In the genomic region with DNA sequence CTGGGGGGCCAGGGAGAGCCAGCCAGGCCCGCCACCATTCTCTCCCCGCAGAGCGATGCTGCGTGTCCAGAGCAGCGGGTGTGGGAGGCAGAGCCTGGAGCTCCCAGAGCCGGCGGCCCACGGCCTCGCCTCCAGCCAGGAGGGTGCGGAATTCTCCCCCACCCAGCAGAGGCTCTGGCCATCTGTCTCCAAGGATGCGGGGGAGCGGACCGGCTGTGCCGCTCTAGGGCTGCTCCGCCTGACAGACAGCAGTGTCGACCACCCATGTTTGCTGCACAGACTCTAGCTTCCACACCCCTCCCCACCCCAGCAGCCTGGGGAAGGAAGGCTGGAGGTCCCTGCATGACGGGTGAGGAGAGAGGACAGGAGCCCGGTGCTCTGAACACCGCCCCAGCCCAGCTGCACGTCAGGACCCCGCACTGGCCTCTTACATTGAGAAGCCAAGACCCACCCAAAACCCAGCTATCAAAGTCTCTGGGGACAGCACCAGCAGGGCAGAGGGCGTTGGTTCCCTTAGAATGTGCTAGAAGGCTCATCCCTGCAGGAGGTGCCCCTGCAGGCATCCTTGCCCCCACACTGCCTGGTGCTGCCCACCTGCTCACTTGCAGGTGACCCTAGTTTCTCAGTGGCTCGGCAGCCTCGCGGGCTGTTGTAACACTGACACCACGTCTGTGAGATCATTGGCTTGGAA, we compare ENCODE assay signal across 16 cellular contexts. TPM values are rescaled to one million over a fixed set of nuclear protein-coding genes. Genes with fewer than 3 reads are reported as not detected.
A peak's percentile ranks its signal among the peaks of the same experiment; 100 is the strongest.
DNase-seq lines count a peak whose midpoint lies in the region; FAIRE-seq and TF ChIP-seq lines count a peak whose summit lies in the region.
"Had no signal": no experiment of that assay in that cellular context is flagged by ENCODE, and none has a peak within 500 bp of the region (broad histone marks: within the 10 kb centered on the region; RNA-seq: fewer than 3 reads in every experiment).

No MANE protein-coding gene starts in this region.

- H3K27ac ChIP-seq in H1 (ENCODE audit: low read depth, low read length) (no peak overlapping the region), ovary (no peak overlapping the region)
- H3K27ac ChIP-seq: A549 had no signal

- H3K23ac ChIP-seq in H1 (ENCODE audit: insufficient read length): no peak overlapping the region

- H3K4ac ChIP-seq in H1 (replicated peaks; ENCODE audit: insufficient read length, low read depth, low read length): no peak overlapping the region

- H4K91ac ChIP-seq in H1 (replicated peaks; ENCODE audit: insufficient read length, low read length): no peak overlapping the region

- peak overlapping the region; percentile 15; the same call in 1 of the 2 replicates for H4K8ac ChIP-seq in H1 (ENCODE audit: extremely low read depth, insufficient read depth, low read length)

- H3K36me3 ChIP-seq in BE2C (no peaks in the 10 kb centered on the region), H1 (ENCODE audit: control insufficient read depth in 2 of 4, insufficient read depth in 4 of 4, low read length in 3 of 4) (no peaks in the 10 kb centered on the region), ovary (no peaks in the 10 kb centered on the region)

- H2AFZ ChIP-seq in H1 (ENCODE audit: low read length): no peak overlapping the region

- H3K36me3 Mint-ChIP-seq in activated T-helper 1 cell treated with anti-CD3 and anti-CD28 coated beads, Interleukin-12 subunit alpha, Interleukin-12 subunit beta, Interleukin-2, Interleukin-4 antibody, amounts not matched to agents 30 ng/mL and 10 ng/mL and 1 ng/mL, durations not matched to agents 14 hours and 24 hours and 36 hours (ENCODE audit: low read depth): no peaks in the 10 kb centered on the region
- H3K36me3 Mint-ChIP-seq: CD4-positive, CD25-positive, alpha-beta regulatory T cell had no signal

- intact Hi-C loops in ovary (cut with DNase I): no loop called here
- intact Hi-C loops in activated T-helper 1 cell treated with anti-CD3 and anti-CD28 coated beads, Interleukin-12 subunit alpha, Interleukin-12 subunit beta, Interleukin-2, Interleukin-4 antibody, amounts not matched to agents 30 ng/mL and 10 ng/mL and 1 ng/mL, durations not matched to agents 14 hours and 24 hours and 36 hours (cut with micrococcal nuclease): no loop called here

- H2BK120ac ChIP-seq in H1 (replicated peaks; ENCODE audit: low read depth, low read length): no peak overlapping the region

- TF ChIP-seq EP300 in H1 (IDR thresholded peaks at IDR 0.05; ENCODE audit: borderline replicate concordance in 1 of 2, low read depth in 2 of 2, low read length in 2 of 2): no peak
- TF ChIP-seq EP300 in ovary (IDR thresholded peaks at IDR 0.05): no peak

- H3K4me3 Mint-ChIP-seq in activated T-helper 1 cell treated with anti-CD3 and anti-CD28 coated beads, Interleukin-12 subunit alpha, Interleukin-12 subunit beta, Interleukin-2, Interleukin-4 antibody, amounts not matched to agents 30 ng/mL and 10 ng/mL and 1 ng/mL, durations not matched to agents 14 hours and 24 hours and 36 hours: no peak overlapping the region
- H3K4me3 Mint-ChIP-seq: CD4-positive, CD25-positive, alpha-beta regulatory T cell had no signal

- no peak overlapping the region for H2BK12ac ChIP-seq in H1 (ENCODE audit: low read depth, low read length)

- H3K4me1 Mint-ChIP-seq in activated T-helper 1 cell treated with anti-CD3 and anti-CD28 coated beads, Interleukin-12 subunit alpha, Interleukin-12 subunit beta, Interleukin-2, Interleukin-4 antibody, amounts not matched to agents 30 ng/mL and 10 ng/mL and 1 ng/mL, durations not matched to agents 14 hours and 24 hours and 36 hours (ENCODE audit: low read depth): no peaks in the 10 kb centered on the region
- H3K4me1 Mint-ChIP-seq: CD4-positive, CD25-positive, alpha-beta regulatory T cell had no signal

- no peaks in the 10 kb centered on the region for H3K27me3 ChIP-seq in BE2C
- H3K27me3 ChIP-seq in H1 (replicated peaks in 1 of 4; ENCODE audit: control insufficient read depth in 3 of 4, extremely low read depth in 1 of 4, insufficient read depth in 3 of 4, low read length in 3 of 4): no peaks in the 10 kb centered on the region; a peak in 1 of 7 replicates
- H3K27me3 ChIP-seq in ovary: no peaks in the 10 kb centered on the region

- H3K4me2 ChIP-seq in H1 (ENCODE audit: insufficient read depth in 1 of 2, low read depth in 2 of 2, low read length in 2 of 2): no peak overlapping the region
- H3K4me2 ChIP-seq: A549 had no signal

- CTCF ChIA-PET in H1 (lab: Charles Lee; ENCODE audit: partially characterized antibody): interaction anchor here (0.7 kb wide), 1 partner anchor 208 kb away, joined by 3 read pairs; no protein-coding TSS in a partner anchor

- no peak overlapping the region for H3K9ac ChIP-seq in H1 (replicated peaks in 1 of 4; ENCODE audit: extremely low read depth in 1 of 4, low read depth in 3 of 4, low read length in 3 of 4)

- no peak overlapping the region for H3K4me3 ChIP-seq in BE2C (ENCODE audit: low read depth, low read length)
- H3K4me3 ChIP-seq in H1 (ENCODE audit: extremely low read depth in 1 of 4, insufficient read depth in 2 of 4, low read depth in 3 of 4, low read length in 4 of 4): no peak overlapping the region
- H3K4me3 ChIP-seq in ovary: no peak overlapping the region
- H3K4me3 ChIP-seq: A549 had no signal

- no peak overlapping the region for H3K14ac ChIP-seq in H1 (ENCODE audit: insufficient read length)

- H3K79me2 ChIP-seq in H1 (ENCODE audit: control insufficient read depth in 1 of 2, insufficient read depth in 2 of 2, low read length in 2 of 2): no peaks in the 10 kb centered on the region

- no peaks in the 10 kb centered on the region for H3K79me1 ChIP-seq in H1 (ENCODE audit: low read depth, low read length)

- peaks cover 0 to 4% of the 10 kb centered on the region in 2 experiments for H4K20me1 ChIP-seq in H1 (replicated peaks in 1 of 2; ENCODE audit: control insufficient read depth in 1 of 2, insufficient read depth in 2 of 2, low read length in 2 of 2)

- no peak for FAIRE-seq in H1 (lab: Jason Lieb, UNC)
- FAIRE-seq: A549 had no signal

- TF ChIP-seq CTCF in BE2C (IDR thresholded peaks at IDR 0.05; ENCODE audit: low read depth, low read length): no peak
- no peak for TF ChIP-seq CTCF in H1 (IDR thresholded peaks at IDR 0.05; ENCODE audit: control extremely low read depth in 1 of 3, insufficient read depth in 1 of 3, low read depth in 1 of 3, low read length in 3 of 3)
- no peak for TF ChIP-seq CTCF in ovary (IDR thresholded peaks at IDR 0.05)

- H2AK5ac ChIP-seq in H1 (ENCODE audit: low read depth, low read length): no peak overlapping the region

- peaks cover 6% of the 10 kb centered on the region; the same call in 1 of the 2 replicates for H3K23me2 ChIP-seq in H1 (ENCODE audit: low read depth, low read length)

- no peak for TF ChIP-seq RAD21 in H1 (IDR thresholded peaks at IDR 0.05 in 1 of 2, conservative IDR thresholded peaks at IDR 0.05 in 1 of 2; ENCODE audit: low read depth in 2 of 2, low read length in 2 of 2)

- H3K56ac ChIP-seq in H1 (replicated peaks; ENCODE audit: insufficient read length, low read depth, low read length): no peak overlapping the region

- H2BK20ac ChIP-seq in H1 (ENCODE audit: low read length): no peak overlapping the region

- no peak overlapping the region for H3K18ac ChIP-seq in H1 (ENCODE audit: extremely low read depth, low read length)

- peaks cover 14% of the 10 kb centered on the region for H3K4me1 ChIP-seq in BE2C
- H3K4me1 ChIP-seq in H1 (replicated peaks in 1 of 4; ENCODE audit: control insufficient read depth in 3 of 4, insufficient read depth in 4 of 4, low read length in 3 of 4): peaks cover 0 to 8% (median 3%) of the 10 kb centered on the region in 4 experiments; a peak in 3 of 7 replicates
- H3K4me1 ChIP-seq in ovary (ENCODE audit: insufficient read depth): peaks cover 20% of the 10 kb centered on the region
- H3K4me1 ChIP-seq: A549 had no signal

- H2BK15ac ChIP-seq in H1 (ENCODE audit: low read length): no peak overlapping the region

- TF ChIP-seq POLR2A in H1 (IDR thresholded peaks at IDR 0.05; ENCODE audit: control extremely low read depth in 1 of 2, low read depth in 2 of 2, low read length in 2 of 2) (no peak), ovary (IDR thresholded peaks at IDR 0.05) (no peak)

- no peak overlapping the region for H2BK5ac ChIP-seq in H1 (ENCODE audit: low read depth, low read length)

- H3K9me3 Mint-ChIP-seq in activated T-helper 1 cell treated with anti-CD3 and anti-CD28 coated beads, Interleukin-12 subunit alpha, Interleukin-12 subunit beta, Interleukin-2, Interleukin-4 antibody, amounts not matched to agents 30 ng/mL and 10 ng/mL and 1 ng/mL, durations not matched to agents 14 hours and 24 hours and 36 hours: no peaks in the 10 kb centered on the region

- H3K27me3 Mint-ChIP-seq in activated T-helper 1 cell treated with anti-CD3 and anti-CD28 coated beads, Interleukin-12 subunit alpha, Interleukin-12 subunit beta, Interleukin-2, Interleukin-4 antibody, amounts not matched to agents 30 ng/mL and 10 ng/mL and 1 ng/mL, durations not matched to agents 14 hours and 24 hours and 36 hours (ENCODE audit: insufficient read depth): no peaks in the 10 kb centered on the region
- H3K27me3 Mint-ChIP-seq: CD4-positive, CD25-positive, alpha-beta regulatory T cell had no signal

- POLR2A ChIA-PET in H1 (lab: Charles Lee; ENCODE audit: partially characterized antibody): no interaction called here

- H3K9me3 ChIP-seq in BE2C (no peaks in the 10 kb centered on the region), H1 (ENCODE audit: insufficient read depth in 2 of 2, low read depth in 1 of 2, low read length in 1 of 2) (no peaks in the 10 kb centered on the region; a peak in 1 of 4 replicates), ovary (no peaks in the 10 kb centered on the region)

- no peak overlapping the region for H3K27ac Mint-ChIP-seq in activated T-helper 1 cell treated with anti-CD3 and anti-CD28 coated beads, Interleukin-12 subunit alpha, Interleukin-12 subunit beta, Interleukin-2, Interleukin-4 antibody, amounts not matched to agents 30 ng/mL and 10 ng/mL and 1 ng/mL, durations not matched to agents 14 hours and 24 hours and 36 hours
- H3K27ac Mint-ChIP-seq: CD4-positive, CD25-positive, alpha-beta regulatory T cell had no signal

- peak; percentile 46 for DNase-seq in BE2C
- peak; percentile 81 to 92 for DNase-seq in NCI-H524 (lab: John Stamatoyannopoulos, UW)
- no peak for DNase-seq in H1 (ENCODE audit: low read depth in 1 of 2, low spot score in 2 of 2)
- peak; percentile 45 to 70 (median 55) for DNase-seq in ovary
- DNase-seq in islet precursor cell: no peak
- no peak for DNase-seq in activated T-helper 1 cell treated with anti-CD3 and anti-CD28 coated beads, Interleukin-12 subunit alpha, Interleukin-12 subunit beta, Interleukin-2, Interleukin-4 antibody, amounts not matched to agents 30 ng/mL and 10 ng/mL and 1 ng/mL, durations not matched to agents 14 hours and 24 hours and 36 hours (ENCODE audit: low spot score)
- DNase-seq in NCI-H446 treated with DMSO at 0.1 percent for 48 hours (lab: John Stamatoyannopoulos, UW): no peak
- DNase-seq: CD4-positive, CD25-positive, alpha-beta regulatory T cell; DMS79; NCI-H1417 treated with DMSO at 0.1 percent for 48 hours; NCI-H2081 treated with DMSO at 0.1 percent for 48 hours; NCI-H226; NCI-H748 treated with DMSO at 0.1 percent for 48 hours; SHP77 treated with DMSO at 0.1 percent for 48 hours had no signal

- no peak overlapping the region for H4K5ac ChIP-seq in H1 (ENCODE audit: insufficient read length, low read depth, low read length)

- WGBS in H1 (ENCODE audit: extremely low coverage in 1 of 2, insufficient coverage in 1 of 2, insufficient read length in 1 of 2, insufficient replicate concordance in 2 of 2, low coverage in 1 of 2, low lambda C conversion rate in 2 of 2, missing lambda C conversion rate in 1 of 2), 2 experiments: 90% methylated on average over 19 of the region's 26 CpGs; no CpG with 5 or more reads in 1 of the 2 experiments
- WGBS in ovary, 3 donors: 13 to 17% (median 15%) methylated on average over 19 to 26 of the region's 26 CpGs

RNA-seq across cellular contexts. Expression of a gene that starts 29.7 kb away (rescaled TPM):
- 0.11 TPM for polyA plus RNA-seq in BE2C (2012; ENCODE audit: insufficient read depth, insufficient read length, low read depth)
- total RNA-seq in H1 (2021; fragmentation: NEBNext Ultra II Directional; extraction: Animal tissue kit (Norgen Biotek cat#: 25700)): not detected in 2 replicates
- polyA plus RNA-seq in H1 (2011; rRNA removed): not detected in 2 replicates
- polyA plus RNA-seq in H1 (2011; cell fraction: cytosol; rRNA removed): not detected
- polyA plus RNA-seq in H1 (2011; cell fraction: nucleus; rRNA removed): not detected
- polyA plus RNA-seq in H1 (2012, experiment 1 of 2): not detected in 4 replicates
- polyA plus RNA-seq in H1 (2012, experiment 2 of 2): not detected
- not detected for polyA plus RNA-seq in H1 (2013, experiment 1 of 2)
- polyA plus RNA-seq in H1 (2013, experiment 2 of 2): not detected
- not detected in 2 replicates for polyA minus RNA-seq in H1 (2011; rRNA and poly(A)+ RNA removed)
- polyA minus RNA-seq in H1 (2011; cell fraction: cytosol; rRNA and poly(A)+ RNA removed): not detected
- polyA minus RNA-seq in H1 (2011; cell fraction: nucleus; rRNA and poly(A)+ RNA removed): not detected
- 1 to 10 TPM in 3 of 7 donors, under 1 TPM in 2, not detected in 2; 0.43 to 5.0 (median 1.9) TPM for total RNA-seq in ovary
- 1 to 10 TPM; 1.4 to 3.5 TPM for polyA plus RNA-seq in ovary
- not detected in 2 replicates for total RNA-seq in activated T-helper 1 cell treated with anti-CD3 and anti-CD28 coated beads, Interleukin-12 subunit alpha, Interleukin-12 subunit beta, Interleukin-2, Interleukin-4 antibody, amounts not matched to agents 30 ng/mL and 10 ng/mL and 1 ng/mL, durations not matched to agents 14 hours and 24 hours and 36 hours
- total RNA-seq: CD4-positive, CD25-positive, alpha-beta regulatory T cell; G401 had no signal
- polyA plus RNA-seq: A549 had no signal

Comparison
In these comparisons a context has a peak if more than half of its experiments do, and no peak if none do; other contexts are left out.
1. DNase-seq: peak in BE2C (single experiment), NCI-H524 (2 of 2) and ovary (5 of 5); none in H1 (0 of 2), islet precursor cell (single experiment), activated T-helper 1 cell treated with anti-CD3 and anti-CD28 coated beads, Interleukin-12 subunit alpha, Interleukin-12 subunit beta, Interleukin-2, Interleukin-4 antibody, amounts not matched to agents 30 ng/mL and 10 ng/mL and 1 ng/mL, durations not matched to agents 14 hours and 24 hours and 36 hours (single experiment) and NCI-H446 treated with DMSO at 0.1 percent for 48 hours (single experiment).